Comparison of ENCODE assay signal across 27 cellular contexts in genomic region chr3:30293621-30294240, GRCh38.
DNase-seq lines count a peak whose midpoint lies in the region; ATAC-seq and TF ChIP-seq lines count a peak whose summit lies in the region.
"Had no signal": no experiment of that assay in that cellular context is flagged by ENCODE, and none has a peak within 500 bp of the region (broad histone marks: within the 10 kb centered on the region; RNA-seq: fewer than 3 reads in every experiment).

No MANE protein-coding gene starts in this region.

- peak overlapping the region; percentile 25 for H3K27ac ChIP-seq in left ventricle myocardium inferior (replicated peaks)
- H3K27ac ChIP-seq in right cardiac atrium (ENCODE audit: low read length): no peak overlapping the region
- peak overlapping the region; percentile 81 for H3K27ac ChIP-seq in brain microvascular endothelial cell
- no peak overlapping the region for H3K27ac ChIP-seq in colonic mucosa
- H3K27ac ChIP-seq: thyroid gland had no signal

- no peaks in the 10 kb centered on the region for H3K36me3 ChIP-seq in left ventricle myocardium inferior
- H3K36me3 ChIP-seq in brain microvascular endothelial cell (replicated peaks): no peaks in the 10 kb centered on the region
- no peaks in the 10 kb centered on the region for H3K36me3 ChIP-seq in colonic mucosa
- H3K36me3 ChIP-seq: heart left ventricle, MG63, thyroid gland had no signal

- intact Hi-C loops in left ventricle myocardium inferior (cut with micrococcal nuclease) (no loop called here), right cardiac atrium (cut with DNase I) (no loop called here), colonic mucosa (cut with DNase I) (no loop called here), left colon (cut with DNase I, micrococcal nuclease) (no loop called here)

- peaks cover 27% of the 10 kb centered on the region for H3K4me1 ChIP-seq in left ventricle myocardium inferior
- H3K4me1 ChIP-seq in right cardiac atrium (ENCODE audit: control insufficient read depth, insufficient read depth, low read length): peaks cover 3% of the 10 kb centered on the region
- peaks cover 7% of the 10 kb centered on the region for H3K4me1 ChIP-seq in colonic mucosa

- no peak for TF ChIP-seq CTCF in left ventricle myocardium inferior (IDR thresholded peaks at IDR 0.05; ENCODE audit: borderline replicate concordance)
- no peak for TF ChIP-seq CTCF in brain microvascular endothelial cell (IDR thresholded peaks at IDR 0.05; ENCODE audit: low read depth, low read length, missing control alignments)
- no peak for TF ChIP-seq CTCF in colonic mucosa (IDR thresholded peaks at IDR 0.05)

- in situ Hi-C loops in brain microvascular endothelial cell (cut with HindIII; ENCODE audit: low pct_ligation_motif_present, low sequenced_read_pairs): no loop called here

- 92% methylated on average over 6 of the region's 6 CpGs for WGBS in right cardiac atrium

- H3K9me3 ChIP-seq in left ventricle myocardium inferior (replicated peaks) (no peaks in the 10 kb centered on the region), right cardiac atrium (ENCODE audit: control insufficient read depth, low read length) (no peaks in the 10 kb centered on the region), colonic mucosa (no peaks in the 10 kb centered on the region)
- H3K9me3 ChIP-seq: heart left ventricle, MG63, thyroid gland had no signal

- H3K4me3 ChIP-seq in left ventricle myocardium inferior (no peak overlapping the region), right cardiac atrium (ENCODE audit: low read length) (no peak overlapping the region), brain microvascular endothelial cell (ENCODE audit: low read depth, low read length) (no peak overlapping the region), colonic mucosa (no peak overlapping the region)
- H3K4me3 ChIP-seq: heart left ventricle, MG63, skin epidermis, thyroid gland had no signal

- ATAC-seq in right cardiac atrium (no peak), GM19467 (IDR thresholded peaks at IDR 0.05; ENCODE audit: unreplicated experiment) (no peak), left colon (no peak)
- ATAC-seq: activated CD4-positive, CD25-positive, alpha-beta regulatory T cell treated with anti-CD3 and anti-CD28 coated beads, Interleukin-2, amount 50 U/mL, for 24 hours; activated naive CD4-positive, alpha-beta T cell treated with anti-CD3 and anti-CD28 coated beads, Interleukin-2, amount 50 U/mL, for 72 hours; stimulated activated naive CD8-positive, alpha-beta T cell treated with anti-CD3 and anti-CD28 coated beads, Interleukin-15, amount 100 ng/mL, for 72 hours; T-helper 17 cell had no signal

- no peak overlapping the region for H3K9ac ChIP-seq in colonic mucosa (ENCODE audit: low read depth in 2 of 2, low read length in 2 of 2)

- no peaks in the 10 kb centered on the region for H3K27me3 ChIP-seq in left ventricle myocardium inferior (ENCODE audit: low read depth)
- no peaks in the 10 kb centered on the region for H3K27me3 ChIP-seq in right cardiac atrium (ENCODE audit: control insufficient read depth, insufficient read depth)
- no peaks in the 10 kb centered on the region for H3K27me3 ChIP-seq in brain microvascular endothelial cell (replicated peaks)
- no peaks in the 10 kb centered on the region for H3K27me3 ChIP-seq in colonic mucosa
- H3K27me3 ChIP-seq: heart left ventricle, MG63, thyroid gland had no signal

- DNase-seq in left ventricle myocardium inferior (no peak), right cardiac atrium (no peak), brain microvascular endothelial cell (peak; percentile 39), iris pigment epithelial cell (ENCODE audit: low read depth) (peak; percentile 41), colonic mucosa (no peak), left colon (no peak)
- no peak for DNase-seq in stimulated activated CD4-positive, alpha-beta T cell treated with anti-CD3 and anti-CD28 coated beads, Interleukin-1b, Interleukin-23, amount 100 ng/mL, for 48 hours
- DNase-seq: activated CD4-positive, alpha-beta memory T cell treated with anti-CD3 and anti-CD28 coated beads for 36 hours; activated CD8-positive, alpha-beta memory T cell treated with anti-CD3 and anti-CD28 coated beads, Interleukin-2, amount 50 U/mL, for 4 hours; aorta; DMS153; effector CD4-positive, alpha-beta T cell; heart left ventricle; KG1; kidney glomerular epithelial cell; MG63; NCI-H1105 treated with DMSO at 0.1 percent for 48 hours; NCI-H2107; NCI-H446 treated with DMSO at 0.1 percent for 48 hours; stimulated activated CD8-positive, alpha-beta memory T cell treated with anti-CD3 and anti-CD28 coated beads, Interleukin-4, amount 100 ng/mL, for 48 hours; stimulated activated naive CD8-positive, alpha-beta T cell treated with anti-CD3 and anti-CD28 coated beads, Interleukin-15, amount 100 ng/mL, for 72 hours; T-helper 17 cell had no signal

Comparison
In these comparisons a context has a peak if more than half of its experiments do, and no peak if none do; other contexts are left out.
1. H3K27ac ChIP-seq: peak in left ventricle myocardium inferior (single experiment) and brain microvascular endothelial cell (single experiment); none in right cardiac atrium (single experiment) and colonic mucosa (single experiment).
2. DNase-seq: peak in brain microvascular endothelial cell (single experiment) and iris pigment epithelial cell (single experiment); none in left ventricle myocardium inferior (single experiment), right cardiac atrium (0 of 3), colonic mucosa (single experiment), stimulated activated CD4-positive, alpha-beta T cell treated with anti-CD3 and anti-CD28 coated beads, Interleukin-1b, Interleukin-23, amount 100 ng/mL, for 48 hours (single experiment) and left colon (0 of 2).